Comparison of ENCODE assay signal across 1 cellular context in the genomic region with DNA sequence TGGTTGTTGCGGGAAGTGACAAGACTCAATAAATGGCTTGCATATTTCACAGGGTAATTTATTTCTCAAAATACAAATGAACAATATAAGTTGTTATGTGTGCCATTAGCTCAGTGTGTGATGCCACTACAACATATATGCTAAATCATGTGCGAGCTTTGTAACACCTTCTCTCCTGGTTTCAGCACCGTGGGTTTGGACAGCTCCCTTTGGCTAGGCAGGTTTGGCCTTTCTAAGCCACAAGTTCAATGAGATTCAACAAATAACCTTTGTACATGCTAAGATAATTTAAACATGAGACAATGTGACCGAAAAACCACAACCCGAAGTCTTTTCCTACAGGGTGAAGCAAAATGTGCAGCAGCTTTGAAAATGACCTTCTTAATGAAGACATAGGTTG.
TF ChIP-seq lines count a peak whose summit lies in the region.

No MANE protein-coding gene starts in this region.

TF ChIP-seq in K562, 482 proteins besides CTCF, POLR2A, EP300 and RAD21 (continued from another document):
- TF ChIP-seq, protein P1, sequence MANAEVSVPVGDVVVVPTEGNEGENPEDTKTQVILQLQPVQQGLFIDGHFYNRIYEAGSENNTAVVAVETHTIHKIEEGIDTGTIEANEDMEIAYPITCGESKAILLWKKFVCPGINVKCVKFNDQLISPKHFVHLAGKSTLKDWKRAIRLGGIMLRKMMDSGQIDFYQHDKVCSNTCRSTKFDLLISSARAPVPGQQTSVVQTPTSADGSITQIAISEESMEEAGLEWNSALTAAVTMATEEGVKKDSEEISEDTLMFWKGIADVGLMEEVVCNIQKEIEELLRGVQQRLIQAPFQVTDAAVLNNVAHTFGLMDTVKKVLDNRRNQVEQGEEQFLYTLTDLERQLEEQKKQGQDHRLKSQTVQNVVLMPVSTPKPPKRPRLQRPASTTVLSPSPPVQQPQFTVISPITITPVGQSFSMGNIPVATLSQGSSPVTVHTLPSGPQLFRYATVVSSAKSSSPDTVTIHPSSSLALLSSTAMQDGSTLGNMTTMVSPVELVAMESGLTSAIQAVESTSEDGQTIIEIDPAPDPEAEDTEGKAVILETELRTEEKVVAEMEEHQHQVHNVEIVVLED (CRISPR knock-in tag; IDR thresholded peaks at IDR 0.05): no peak
- no peak for TF ChIP-seq U2AF1 (optimal IDR thresholded peaks at IDR 0.05; ENCODE audit: low read depth, low read length)
- TF ChIP-seq LARP7 (IDR thresholded peaks at IDR 0.05): no peak
- TF ChIP-seq ZNF57 (CRISPR knock-in tag; IDR thresholded peaks at IDR 0.05): no peak
